Comparison of ENCODE assay signal across 10 cellular contexts in the genomic region with DNA sequence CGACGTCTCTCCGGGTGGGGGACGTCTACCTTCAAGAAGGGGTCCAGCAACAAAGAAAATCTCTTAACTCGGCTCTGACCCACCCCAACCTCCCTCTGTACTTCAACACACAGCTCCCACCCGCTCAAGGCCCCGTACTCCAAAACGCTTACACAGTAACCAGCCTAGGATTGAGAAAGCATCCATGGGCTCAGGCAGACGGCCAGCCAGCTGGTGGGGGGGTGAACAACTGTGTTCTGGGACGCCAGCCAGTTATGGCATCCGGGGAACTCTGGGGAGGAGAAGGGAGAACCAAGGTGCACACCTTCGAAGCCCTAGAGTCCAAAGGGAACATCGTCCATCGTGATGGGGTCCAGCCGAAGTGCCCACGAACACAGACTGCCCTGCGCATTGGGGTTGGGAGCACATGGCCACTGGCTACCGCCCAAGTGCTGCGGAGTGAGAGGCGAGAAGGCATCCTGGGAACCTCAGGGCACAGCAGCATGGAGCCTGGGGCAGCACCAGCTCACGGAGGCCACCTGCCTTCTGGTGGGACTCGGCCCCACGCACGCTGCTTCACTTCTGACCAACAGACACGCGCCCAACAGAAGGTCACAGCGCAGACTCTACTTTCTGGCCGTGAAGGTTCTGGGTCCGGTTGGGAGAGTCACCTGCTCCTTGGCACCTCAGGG. TPM values are rescaled to one million over a fixed set of nuclear protein-coding genes. Genes with fewer than 3 reads are reported as not detected.
DNase-seq lines count a peak whose midpoint lies in the region; ATAC-seq and TF ChIP-seq lines count a peak whose summit lies in the region.
"Had no signal": no experiment of that assay in that cellular context is flagged by ENCODE, and none has a peak within 500 bp of the region (broad histone marks: within the 10 kb centered on the region; RNA-seq: fewer than 3 reads in every experiment).

No MANE protein-coding gene starts in this region.

- H3K27me3 Mint-ChIP-seq in activated CD4-positive, alpha-beta T cell treated with anti-CD3 and anti-CD28 coated beads for 36 hours, result no peaks in the 10 kb centered on the region
- H3K27me3 Mint-ChIP-seq: activated naive CD8-positive, alpha-beta T cell had no signal

- H3K27ac ChIP-seq in caudate nucleus (ENCODE audit: low read depth, low read length) (peak overlapping the region; percentile 79), right lobe of liver (peak overlapping the region; percentile 47 to 80 (median 52)), uterus (peak overlapping the region; percentile 86)

- no peak overlapping the region for H3K27ac Mint-ChIP-seq in activated CD4-positive, alpha-beta T cell treated with anti-CD3 and anti-CD28 coated beads for 36 hours
- H3K27ac Mint-ChIP-seq: activated naive CD8-positive, alpha-beta T cell had no signal

- CTCF ChIA-PET in activated CD4-positive, alpha-beta T cell treated with anti-CD3 and anti-CD28 coated beads for 36 hours (lab: Charles Lee), result interaction anchor here (1.2 kb wide), 1 partner anchor 79 kb away, joined by 3 read pairs; no protein-coding TSS in a partner anchor

- peaks cover 4 to 55% (median 39%) of the 10 kb centered on the region in 4 donors for H3K4me1 ChIP-seq in right lobe of liver
- H3K4me1 ChIP-seq in uterus, result peaks cover 15 to 75% of the 10 kb centered on the region in 2 donors

- peaks cover 63% of the 10 kb centered on the region for H3K4me1 Mint-ChIP-seq in activated CD4-positive, alpha-beta T cell treated with anti-CD3 and anti-CD28 coated beads for 36 hours

- TF ChIP-seq POLR2A in right lobe of liver (IDR thresholded peaks at IDR 0.05) (no peak), uterus (IDR thresholded peaks at IDR 0.05) (no peak)

- H3K9me3 ChIP-seq in right lobe of liver, result no peaks in the 10 kb centered on the region
- H3K9me3 ChIP-seq in uterus, result no peaks in the 10 kb centered on the region
- H3K9me3 ChIP-seq: BLaER1 had no signal

- H3K36me3 Mint-ChIP-seq in activated CD4-positive, alpha-beta T cell treated with anti-CD3 and anti-CD28 coated beads for 36 hours (ENCODE audit: low read depth), result peaks cover 48% of the 10 kb centered on the region

- H3K9me3 Mint-ChIP-seq in activated CD4-positive, alpha-beta T cell treated with anti-CD3 and anti-CD28 coated beads for 36 hours (ENCODE audit: low read depth), result no peaks in the 10 kb centered on the region

- no peak for TF ChIP-seq CTCF in right lobe of liver (IDR thresholded peaks at IDR 0.05)
- no peak for TF ChIP-seq CTCF in uterus (IDR thresholded peaks at IDR 0.05)

- DNase-seq in activated CD4-positive, alpha-beta T cell treated with anti-CD3 and anti-CD28 coated beads for 36 hours, result peak; percentile 35
- no peak for DNase-seq in activated CD4-positive, alpha-beta T cell treated with anti-CD3 and anti-CD28 coated beads, Interleukin-2, amount 50 U/mL, for 4 hours
- DNase-seq in caudate nucleus (lab: John Stamatoyannopoulos, UW) (peak in 55 of 61 donors; percentile 9 to 82 (median 55)), right lobe of liver (peak; percentile 90 to 94 (median 92)), uterus (peak; percentile 91 to 92), amniotic stem cell (lab: John Stamatoyannopoulos, UW) (no peak)

- no peak for ATAC-seq in activated CD4-positive, alpha-beta T cell treated with anti-CD3 and anti-CD28 coated beads for 36 hours
- ATAC-seq in right lobe of liver, result peak; percentile 45 to 65 (median 50)
- ATAC-seq in HG03159 (IDR thresholded peaks at IDR 0.05; ENCODE audit: unreplicated experiment), result no peak
- no peak for ATAC-seq in HG03280 (IDR thresholded peaks at IDR 0.05; ENCODE audit: unreplicated experiment)

- intact Hi-C loops in activated CD4-positive, alpha-beta T cell treated with anti-CD3 and anti-CD28 coated beads for 36 hours (cut with DNase I, micrococcal nuclease), result no loop called here
- intact Hi-C loops in right lobe of liver (cut with DNase I), result no loop called here
- intact Hi-C loops in uterus (cut with DNase I; ENCODE audit: low total_unique reads), result no loop called here

- POLR2A ChIA-PET in activated CD4-positive, alpha-beta T cell treated with anti-CD3 and anti-CD28 coated beads for 36 hours (lab: Charles Lee), result no interaction called here

- WGBS in right lobe of liver (ENCODE audit: insufficient coverage, low coverage, low lambda C conversion rate, missing lambda C conversion rate), result 13% methylated on average over 7 of the region's 29 CpGs

- H3K4me3 Mint-ChIP-seq in activated CD4-positive, alpha-beta T cell treated with anti-CD3 and anti-CD28 coated beads for 36 hours, result no peak overlapping the region
- H3K4me3 Mint-ChIP-seq: activated naive CD8-positive, alpha-beta T cell had no signal

- peaks cover 6 to 51% (median 25%) of the 10 kb centered on the region in 4 donors for H3K36me3 ChIP-seq in right lobe of liver
- H3K36me3 ChIP-seq in uterus, result no peaks in the 10 kb centered on the region

- no peak overlapping the region for H3K4me3 ChIP-seq in right lobe of liver
- H3K4me3 ChIP-seq in uterus, result no peak overlapping the region
- H3K4me3 ChIP-seq: BLaER1 had no signal

- H3K27me3 ChIP-seq in right lobe of liver, result no peaks in the 10 kb centered on the region
- no peaks in the 10 kb centered on the region for H3K27me3 ChIP-seq in uterus
- H3K27me3 ChIP-seq: BLaER1 had no signal

RNA-seq across cellular contexts. Expression of gene SLC16A3, which starts 14.3 kb away (rescaled TPM):
- 100 to 1,000 TPM in 1 of 2 experiments, 10 to 100 TPM in 1; 93.2 to 157 TPM for total RNA-seq in activated CD4-positive, alpha-beta T cell treated with anti-CD3 and anti-CD28 coated beads for 36 hours
- 10 to 100 TPM in 2 of 6 experiments, 1 to 10 TPM in 4; 4.1 to 34.0 (median 7.3) TPM for total RNA-seq in right lobe of liver
- total RNA-seq in uterus, result 10 to 100 TPM in 2 of 4 donors, 1 to 10 TPM in 2; 1.5 to 28.6 (median 12.2) TPM

RNA-seq across cellular contexts. Expression of gene CSNK1D, which starts 30.4 kb away (rescaled TPM):
- 100 to 1,000 TPM; 118 to 182 TPM for total RNA-seq in activated CD4-positive, alpha-beta T cell treated with anti-CD3 and anti-CD28 coated beads for 36 hours
- total RNA-seq in right lobe of liver (10 to 100 TPM; 32.7 to 73.0 (median 45.9) TPM), uterus (100 to 1,000 TPM in 1 of 4 donors, 10 to 100 TPM in 3; 16.5 to 173 (median 44.6) TPM)

RNA-seq across cellular contexts. Expression of gene CCDC57, which starts 30.5 kb away (rescaled TPM):
- total RNA-seq in activated CD4-positive, alpha-beta T cell treated with anti-CD3 and anti-CD28 coated beads for 36 hours, result 10 to 100 TPM; 41.6 to 43.8 TPM
- 10 to 100 TPM; 10.1 to 37.4 (median 17.2) TPM for total RNA-seq in right lobe of liver
- 10 to 100 TPM in 2 of 4 donors, 1 to 10 TPM in 2; 4.4 to 88.2 (median 17.6) TPM for total RNA-seq in uterus

Comparison
In these comparisons a context has a peak if more than half of its experiments do, and no peak if none do; other contexts are left out.
1. DNase-seq: peak in activated CD4-positive, alpha-beta T cell treated with anti-CD3 and anti-CD28 coated beads for 36 hours (single experiment), caudate nucleus (55 of 61), right lobe of liver (3 of 3) and uterus (2 of 2); none in activated CD4-positive, alpha-beta T cell treated with anti-CD3 and anti-CD28 coated beads, Interleukin-2, amount 50 U/mL, for 4 hours (0 of 2) and amniotic stem cell (single experiment).
2. ATAC-seq: peak in right lobe of liver (4 of 4); none in activated CD4-positive, alpha-beta T cell treated with anti-CD3 and anti-CD28 coated beads for 36 hours (single experiment), HG03159 (single experiment) and HG03280 (single experiment).
3. Peak in every context shown above with its lines, with median percentiles within 50 percentile points of each other: H3K27ac ChIP-seq.